10 cellular contexts compared by ENCODE assay signal in the genomic region with DNA sequence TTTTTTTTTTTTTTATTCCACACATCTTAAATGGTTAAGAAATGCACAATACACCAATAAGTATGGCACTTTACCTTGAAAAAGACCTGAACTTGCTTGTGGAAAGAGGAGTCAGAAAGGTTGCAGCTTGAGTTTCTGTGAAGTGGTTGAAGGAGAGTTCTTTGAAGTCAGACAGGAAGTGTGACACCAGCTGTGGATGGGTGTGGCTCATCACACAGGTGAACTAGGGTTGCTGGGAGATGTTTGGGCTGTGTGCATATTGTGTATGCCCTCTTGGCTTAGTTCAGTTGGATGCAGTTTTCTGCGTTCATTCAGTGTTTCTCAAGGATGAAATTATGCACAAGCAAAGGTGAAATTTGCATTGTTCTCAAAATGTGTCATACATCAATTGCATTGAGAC. TPM values are rescaled to one million over a fixed set of nuclear protein-coding genes. Genes with fewer than 3 reads are reported as not detected.
DNase-seq lines count a peak whose midpoint lies in the region; ATAC-seq and TF ChIP-seq lines count a peak whose summit lies in the region.
"Had no signal": no experiment of that assay in that cellular context is flagged by ENCODE, and none has a peak within 500 bp of the region (broad histone marks: within the 10 kb centered on the region; RNA-seq: fewer than 3 reads in every experiment).

No MANE protein-coding gene starts in this region.

- H3K9me3 Mint-ChIP-seq in activated B cell treated with CpG ODN at 0.5 μM for 24 hours: no peaks in the 10 kb centered on the region

- no peaks in the 10 kb centered on the region for H3K27me3 Mint-ChIP-seq in activated B cell treated with CpG ODN at 0.5 μM for 24 hours

- H3K4me1 Mint-ChIP-seq in activated B cell treated with CpG ODN at 0.5 μM for 24 hours: peaks cover 92% of the 10 kb centered on the region

- POLR2A ChIA-PET in activated B cell treated with CpG ODN at 0.5 μM for 24 hours (lab: Charles Lee): interaction anchor here (1.4 to 5.1 kb wide), 3 partner anchors 11 to 29 kb away, joined by 4 to 42 read pairs (median 7); partner anchors contain the start of gene ISG20

- DNase-seq in NK-92 (lab: John Stamatoyannopoulos, UW; ENCODE audit: unreplicated experiment) (peak; percentile 19), activated B cell treated with CpG ODN at 0.5 μM for 24 hours (no peak), SW 1271 (lab: John Stamatoyannopoulos, UW) (no peak), A172 (ENCODE audit: low spot score) (no peak), RKO (ENCODE audit: low spot score) (no peak)
- DNase-seq in NK-92 treated with Interleukin-12 subunit alpha and Interleukin-12 subunit beta, amount 100 ng/mL, for 24 hours (lab: John Stamatoyannopoulos, UW): no peak
- DNase-seq in central memory CD4-positive, alpha-beta T cell: peak; percentile 93
- DNase-seq in stimulated activated naive CD4-positive, alpha-beta T cell treated with Interleukin-2 at 50 U/mL for 16 hours (lab: John Stamatoyannopoulos, UW): peak; percentile 30
- DNase-seq: dermis blood vessel endothelial cell, SIG-M5 had no signal

- peaks cover 74% of the 10 kb centered on the region for H3K36me3 Mint-ChIP-seq in activated B cell treated with CpG ODN at 0.5 μM for 24 hours (ENCODE audit: low read depth)

- peak overlapping the region; percentile 53 for H3K4me3 Mint-ChIP-seq in activated B cell treated with CpG ODN at 0.5 μM for 24 hours

- CTCF ChIA-PET in activated B cell treated with CpG ODN at 0.5 μM for 24 hours (lab: Charles Lee): interaction anchor here (1.3 to 4.5 kb wide), 3 partner anchors 11 to 37 kb away, joined by 6 to 81 read pairs (median 11); partner anchors contain the start of gene ISG20

- peak; percentile 50 for ATAC-seq in activated B cell treated with CpG ODN at 0.5 μM for 24 hours (ENCODE audit: low read depth)

- intact Hi-C loops in activated B cell treated with CpG ODN at 0.5 μM for 24 hours (cut with micrococcal nuclease): loop anchor here (1.0 to 10.0 kb wide), 2 partner anchors 11 to 707 kb away; partner anchors contain the start of gene POLG

- H3K27ac Mint-ChIP-seq in activated B cell treated with CpG ODN at 0.5 μM for 24 hours: peak overlapping the region; percentile 82

- no peak for TF ChIP-seq CTCF in activated B cell treated with CpG ODN at 0.5 μM for 24 hours (IDR thresholded peaks at IDR 0.05)

RNA-seq across cellular contexts. Expression of gene AEN, which starts 6.3 kb away (rescaled TPM):
- 40.1 and 41.9 TPM in 2 replicates for total RNA-seq in activated B cell treated with CpG ODN at 0.5 μM for 24 hours
- total RNA-seq in A172 (2014; rRNA removed; shearing (Covaris generic)): 32.7 and 37.0 TPM in 2 replicates

RNA-seq across cellular contexts. Expression of gene ISG20, which starts 11.4 kb away (rescaled TPM):
- 84.6 and 87.1 TPM in 2 replicates for total RNA-seq in activated B cell treated with CpG ODN at 0.5 μM for 24 hours
- 3.8 and 7.7 TPM in 2 replicates for total RNA-seq in A172 (2014; rRNA removed; shearing (Covaris generic))

Comparison
In these comparisons a context has a peak if more than half of its experiments do, and no peak if none do; other contexts are left out.
1. DNase-seq: peak in NK-92 (single experiment), central memory CD4-positive, alpha-beta T cell (single experiment) and stimulated activated naive CD4-positive, alpha-beta T cell treated with Interleukin-2 at 50 U/mL for 16 hours (single experiment); none in NK-92 treated with Interleukin-12 subunit alpha and Interleukin-12 subunit beta, amount 100 ng/mL, for 24 hours (single experiment), activated B cell treated with CpG ODN at 0.5 μM for 24 hours (single experiment), SW 1271 (0 of 2), A172 (single experiment) and RKO (single experiment).